15 cellular contexts compared by ENCODE assay signal in the genomic region with DNA sequence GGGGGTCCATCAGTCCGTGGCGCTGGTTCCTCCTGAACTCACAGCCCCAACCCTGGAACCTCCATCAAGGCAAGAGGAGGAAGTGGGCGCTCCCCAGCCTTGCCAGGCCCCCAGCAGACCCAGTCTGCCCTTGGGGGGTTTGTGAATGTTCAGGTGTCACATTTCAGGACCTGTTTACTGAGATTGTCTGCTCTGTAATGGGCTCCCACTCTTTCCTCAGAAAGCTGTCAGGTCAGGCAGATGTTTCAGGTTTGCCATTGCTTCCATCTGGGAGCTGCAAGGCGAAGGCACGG. TPM values are rescaled to one million over a fixed set of nuclear protein-coding genes. Genes with fewer than 3 reads are reported as not detected.
DNase-seq lines count a peak whose midpoint lies in the region; ATAC-seq and TF ChIP-seq lines count a peak whose summit lies in the region.
"Had no signal": no experiment of that assay in that cellular context is flagged by ENCODE, and none has a peak within 500 bp of the region (broad histone marks: within the 10 kb centered on the region; RNA-seq: fewer than 3 reads in every experiment).

No MANE protein-coding gene starts in this region.

- POLR2A ChIA-PET in CD4-positive, alpha-beta memory T cell (lab: Charles Lee; ENCODE audit: partially characterized antibody), result interaction anchor here (4.1 to 5.7 kb wide), 2 partner anchors 26 to 122 kb away, joined by 20 to 134 read pairs; no protein-coding TSS in a partner anchor
- POLR2A ChIA-PET in activated CD8-positive, alpha-beta T cell treated with anti-CD3 and anti-CD28 coated beads for 36 hours (lab: Charles Lee), result interaction anchor here (1.0 kb wide), 3 partner anchors 13 to 122 kb away, joined by 3 read pairs; no protein-coding TSS in a partner anchor

- H3K27me3 ChIP-seq in CD4-positive, alpha-beta memory T cell (ENCODE audit: insufficient read depth, low read length), result no peaks in the 10 kb centered on the region
- no peaks in the 10 kb centered on the region for H3K27me3 ChIP-seq in mesenchymal stem cell (ENCODE audit: control insufficient read depth in 1 of 2, insufficient read depth in 1 of 2, low read length in 2 of 2)
- H3K27me3 ChIP-seq: thyroid gland had no signal

- no peak overlapping the region for H2BK120ac ChIP-seq in mesenchymal stem cell (ENCODE audit: low read depth, low read length)

- H3K4me2 ChIP-seq in mesenchymal stem cell (ENCODE audit: low read length, poor library complexity, severe bottlenecking), result no peak overlapping the region

- intact Hi-C loops in CD4-positive, alpha-beta memory T cell (cut with micrococcal nuclease), result loop anchor here (5.0 kb wide), 1 partner anchor 39 kb away; no protein-coding TSS in a partner anchor
- intact Hi-C loops in activated CD8-positive, alpha-beta T cell treated with anti-CD3 and anti-CD28 coated beads for 36 hours (cut with micrococcal nuclease), result loop anchor here (5.0 kb wide), 2 partner anchors 99 to 119 kb away; no protein-coding TSS in a partner anchor

- peaks cover 32 to 86% (median 58%) of the 10 kb centered on the region in 4 donors for H3K4me1 Mint-ChIP-seq in CD4-positive, alpha-beta memory T cell
- H3K4me1 Mint-ChIP-seq in activated CD8-positive, alpha-beta T cell treated with anti-CD3 and anti-CD28 coated beads for 36 hours (ENCODE audit: low read depth), result peaks cover 82% of the 10 kb centered on the region

- CTCF ChIA-PET in CD4-positive, alpha-beta memory T cell (lab: Charles Lee; ENCODE audit: partially characterized antibody), result interaction anchor here (10.9 kb wide), 1 partner anchor 120 kb away, joined by 287 read pairs; no protein-coding TSS in a partner anchor
- CTCF ChIA-PET in activated CD8-positive, alpha-beta T cell treated with anti-CD3 and anti-CD28 coated beads for 36 hours (lab: Charles Lee), result interaction anchor here (1.0 to 6.5 kb wide), 3 partner anchors 10 to 122 kb away, joined by 3 to 135 read pairs (median 4); partner anchors contain the start of gene GATAD2A

- H4K8ac ChIP-seq in mesenchymal stem cell (ENCODE audit: low read length), result peak overlapping the region; percentile 16

- over 99% methylated on average over 5 of the region's 5 CpGs for WGBS in mesenchymal stem cell

- ATAC-seq in activated CD8-positive, alpha-beta T cell treated with anti-CD3 and anti-CD28 coated beads for 36 hours, result no peak
- no peak for ATAC-seq in GM18502 (IDR thresholded peaks at IDR 0.05; ENCODE audit: poor library complexity, unreplicated experiment)
- ATAC-seq: mucosa of descending colon had no signal

- no peaks in the 10 kb centered on the region for H3K9me3 ChIP-seq in CD4-positive, alpha-beta memory T cell (ENCODE audit: control insufficient read depth in 1 of 2, low read length in 2 of 2)
- no peaks in the 10 kb centered on the region for H3K9me3 ChIP-seq in mesenchymal stem cell (ENCODE audit: control insufficient read depth, low read length)
- H3K9me3 ChIP-seq: mucosa of descending colon, thyroid gland had no signal

- H3K27ac ChIP-seq in 22Rv1 (0 out of 2 replicates have a peak overlapping the region, but pooled peaks have one; percentile 95), mesenchymal stem cell (ENCODE audit: low read length, poor library complexity, severe bottlenecking) (peak overlapping the region; percentile 55)
- H3K27ac ChIP-seq in CD4-positive, alpha-beta memory T cell (ENCODE audit: low read depth, low read length), result no peak overlapping the region
- H3K27ac ChIP-seq: thyroid gland had no signal

- peak overlapping the region; percentile 49 to 100 (median 88) for H3K27ac Mint-ChIP-seq in CD4-positive, alpha-beta memory T cell
- H3K27ac Mint-ChIP-seq in activated CD8-positive, alpha-beta T cell treated with anti-CD3 and anti-CD28 coated beads for 36 hours, result peak overlapping the region; percentile 56

- H3K4me1 ChIP-seq in CD4-positive, alpha-beta memory T cell (ENCODE audit: insufficient read depth, low read length), result peaks cover 61% of the 10 kb centered on the region
- H3K4me1 ChIP-seq in mesenchymal stem cell (ENCODE audit: control insufficient read depth, insufficient read depth, low read depth, low read length), result peaks cover 60% of the 10 kb centered on the region

- DNase-seq in CD4-positive, alpha-beta memory T cell, result no peak
- DNase-seq in activated CD8-positive, alpha-beta T cell treated with anti-CD3 and anti-CD28 coated beads for 36 hours, result no peak
- DNase-seq in mesenchymal stem cell (no peak), NCI-H146 treated with DMSO at 0.1 percent for 48 hours (lab: John Stamatoyannopoulos, UW; ENCODE audit: unreplicated experiment) (no peak), T-helper 9 cell (no peak)
- no peak for DNase-seq in activated T-cell treated with anti-CD3 and anti-CD28 coated beads, Interleukin-2, amount 50 U/mL, for 48 hours
- DNase-seq: activated naive CD4-positive, alpha-beta T cell treated with anti-CD3 and anti-CD28 coated beads, Interleukin-2, amount 50 U/mL, for 16 hours; central memory CD4-positive, alpha-beta T cell; NCI-H2029; SHP77 treated with DMSO at 0.1 percent for 48 hours; thyroid gland had no signal

- H3K9ac ChIP-seq in mesenchymal stem cell (ENCODE audit: low read length), result no peak overlapping the region

- H3K36me3 ChIP-seq in CD4-positive, alpha-beta memory T cell (ENCODE audit: insufficient read depth, low read length), result peaks cover 5% of the 10 kb centered on the region
- H3K36me3 ChIP-seq in mesenchymal stem cell (ENCODE audit: control insufficient read depth in 1 of 2, insufficient read depth in 2 of 2, low read depth in 1 of 2, low read length in 2 of 2), result peaks cover 9 to 39% of the 10 kb centered on the region in 2 experiments
- H3K36me3 ChIP-seq: thyroid gland had no signal

- no peak for TF ChIP-seq CTCF in 22Rv1 (IDR thresholded peaks at IDR 0.05)
- TF ChIP-seq CTCF in activated CD8-positive, alpha-beta T cell treated with anti-CD3 and anti-CD28 coated beads for 36 hours (IDR thresholded peaks at IDR 0.05), result no peak

- no peak overlapping the region for H3K4me3 ChIP-seq in CD4-positive, alpha-beta memory T cell (ENCODE audit: low read length in 2 of 2)
- H3K4me3 ChIP-seq in mesenchymal stem cell (ENCODE audit: insufficient read depth in 1 of 2, low read depth in 1 of 2, low read length in 2 of 2), result no peak overlapping the region
- H3K4me3 ChIP-seq: GM12878, mucosa of descending colon, thyroid gland had no signal

- H2BK5ac ChIP-seq in mesenchymal stem cell (ENCODE audit: low read depth, low read length, poor library complexity, severe bottlenecking), result no peak overlapping the region

- H3K27me3 Mint-ChIP-seq in CD4-positive, alpha-beta memory T cell, result no peaks in the 10 kb centered on the region
- no peaks in the 10 kb centered on the region for H3K27me3 Mint-ChIP-seq in activated CD8-positive, alpha-beta T cell treated with anti-CD3 and anti-CD28 coated beads for 36 hours

- H3K79me1 ChIP-seq in mesenchymal stem cell (replicated peaks; ENCODE audit: low read length, poor library complexity, severe bottlenecking), result peaks cover 44% of the 10 kb centered on the region

- H3K36me3 Mint-ChIP-seq in CD4-positive, alpha-beta memory T cell, result peaks cover 8 to 30% of the 10 kb centered on the region in 2 donors
- peaks cover 13% of the 10 kb centered on the region for H3K36me3 Mint-ChIP-seq in activated CD8-positive, alpha-beta T cell treated with anti-CD3 and anti-CD28 coated beads for 36 hours (ENCODE audit: low read depth)

- peak overlapping the region in 1 of 2 experiments; percentile 61 for H2BK12ac ChIP-seq in mesenchymal stem cell (ENCODE audit: low read length in 2 of 2)

- no peak overlapping the region for H2AFZ ChIP-seq in mesenchymal stem cell (ENCODE audit: low read depth, low read length)

- H3K4ac ChIP-seq in mesenchymal stem cell (ENCODE audit: low read depth in 1 of 2, low read length in 2 of 2), result peak overlapping the region; percentile 59 to 76

- peak overlapping the region in 1 of 2 experiments; percentile 63 for H3K18ac ChIP-seq in mesenchymal stem cell (ENCODE audit: low read depth in 1 of 2, low read length in 2 of 2)

- H3K9me3 Mint-ChIP-seq in CD4-positive, alpha-beta memory T cell, result no peaks in the 10 kb centered on the region
- H3K9me3 Mint-ChIP-seq in activated CD8-positive, alpha-beta T cell treated with anti-CD3 and anti-CD28 coated beads for 36 hours, result no peaks in the 10 kb centered on the region

- no peak overlapping the region for H2BK15ac ChIP-seq in mesenchymal stem cell (ENCODE audit: low read depth, poor library complexity, severe bottlenecking)

- peak overlapping the region in 1 of 2 experiments; percentile 66 for H3K14ac ChIP-seq in mesenchymal stem cell (ENCODE audit: low read length in 2 of 2)

- H2AK5ac ChIP-seq in mesenchymal stem cell (ENCODE audit: low read length, severe bottlenecking), result peak overlapping the region; percentile 70

- no peak overlapping the region for H3K4me3 Mint-ChIP-seq in CD4-positive, alpha-beta memory T cell
- H3K4me3 Mint-ChIP-seq in activated CD8-positive, alpha-beta T cell treated with anti-CD3 and anti-CD28 coated beads for 36 hours, result no peak overlapping the region

- no peak overlapping the region for H3K23ac ChIP-seq in mesenchymal stem cell (ENCODE audit: low read length in 2 of 2)

- H4K91ac ChIP-seq in mesenchymal stem cell (ENCODE audit: low read length), result peak overlapping the region; percentile 15

RNA-seq across cellular contexts. Expression of gene TSSK6, which starts 29.4 kb away (rescaled TPM):
- total RNA-seq in CD4-positive, alpha-beta memory T cell, result 10 to 100 TPM in 1 of 2 experiments, 1 to 10 TPM in 1; 9.7 to 10.4 TPM
- 1 to 10 TPM; 1.1 to 2.0 TPM for polyA plus RNA-seq in CD4-positive, alpha-beta memory T cell
- total RNA-seq in activated CD8-positive, alpha-beta T cell treated with anti-CD3 and anti-CD28 coated beads for 36 hours, result 1 to 10 TPM; 3.4 to 4.9 TPM
- 0.61 TPM for polyA plus RNA-seq in mesenchymal stem cell (2013, experiment 1 of 2)
- 0.66 TPM for polyA plus RNA-seq in mesenchymal stem cell (2013, experiment 2 of 2)

RNA-seq across cellular contexts. Expression of gene NDUFA13, which starts 30.1 kb away (rescaled TPM):
- total RNA-seq in CD4-positive, alpha-beta memory T cell, result 100 to 1,000 TPM; 191 to 199 TPM
- 100 to 1,000 TPM; 264 to 316 TPM for polyA plus RNA-seq in CD4-positive, alpha-beta memory T cell
- 100 to 1,000 TPM; 298 to 310 TPM for total RNA-seq in activated CD8-positive, alpha-beta T cell treated with anti-CD3 and anti-CD28 coated beads for 36 hours
- 201 TPM for polyA plus RNA-seq in mesenchymal stem cell (2013, experiment 1 of 2)
- polyA plus RNA-seq in mesenchymal stem cell (2013, experiment 2 of 2), result 201 TPM

RNA-seq across cellular contexts. Expression of gene YJEFN3, which starts 42.8 kb away (rescaled TPM):
- total RNA-seq in CD4-positive, alpha-beta memory T cell, result 10 to 100 TPM; 15.6 to 18.7 TPM
- polyA plus RNA-seq in CD4-positive, alpha-beta memory T cell, result under 1 TPM in 1 of 2 donors, not detected in 1; 0.25 TPM
- 1 to 10 TPM; 7.4 to 8.1 TPM for total RNA-seq in activated CD8-positive, alpha-beta T cell treated with anti-CD3 and anti-CD28 coated beads for 36 hours
- polyA plus RNA-seq in mesenchymal stem cell (2013, experiment 1 of 2), result 2.1 TPM
- 1.7 TPM for polyA plus RNA-seq in mesenchymal stem cell (2013, experiment 2 of 2)

RNA-seq across cellular contexts. Expression of gene CILP2, which starts 52.1 kb away (rescaled TPM):
- under 1 TPM; 0.09 to 0.14 TPM for total RNA-seq in CD4-positive, alpha-beta memory T cell
- not detected for polyA plus RNA-seq in CD4-positive, alpha-beta memory T cell
- total RNA-seq in activated CD8-positive, alpha-beta T cell treated with anti-CD3 and anti-CD28 coated beads for 36 hours, result under 1 TPM; 0.31 to 0.32 TPM
- polyA plus RNA-seq in mesenchymal stem cell (2013, experiment 1 of 2), result 0.32 TPM
- 0.23 TPM for polyA plus RNA-seq in mesenchymal stem cell (2013, experiment 2 of 2)
